ENCODE assay signal across 8 cellular contexts in the genomic region with DNA sequence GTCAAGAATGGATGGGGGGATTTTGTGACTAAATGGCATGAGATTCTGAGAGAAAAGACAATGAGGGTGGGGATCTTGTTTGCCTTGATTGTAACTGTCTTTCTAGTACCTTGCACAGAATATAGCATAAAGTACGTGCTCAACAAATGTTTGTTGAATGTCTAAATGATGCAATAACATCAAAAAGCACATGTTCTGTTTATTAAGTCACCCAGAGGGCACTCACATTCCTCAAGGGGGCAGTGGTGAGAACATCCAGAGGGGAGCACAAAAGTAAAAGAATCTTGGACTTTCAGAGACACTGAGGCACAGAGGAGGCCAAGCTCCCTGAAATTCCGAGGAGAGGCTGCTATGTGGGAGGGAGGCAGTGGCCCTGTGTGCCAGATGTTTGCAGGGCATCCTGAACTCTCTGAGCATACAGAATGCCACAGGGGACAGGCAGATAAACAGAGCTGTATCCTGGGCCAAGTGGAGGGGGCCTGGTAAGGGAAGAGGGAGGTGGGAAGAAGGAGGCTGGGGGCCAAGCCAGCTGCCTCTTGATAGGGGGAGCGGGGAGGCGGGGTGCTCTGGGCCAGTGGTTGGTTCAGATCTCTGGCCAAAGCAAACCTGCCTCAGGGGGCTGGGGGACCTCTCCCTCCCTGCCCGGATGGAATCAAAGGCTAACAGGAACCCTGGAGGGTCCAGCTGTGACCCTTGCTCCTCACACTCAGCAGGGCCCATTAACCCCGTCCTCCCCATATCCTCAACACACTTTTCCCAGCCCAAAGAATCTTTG.
DNase-seq lines count a peak whose midpoint lies in the region; ATAC-seq lines count a peak whose summit lies in the region.

No MANE protein-coding gene starts in this region.

- H3K4me3 Mint-ChIP-seq in stimulated activated naive CD8-positive, alpha-beta T cell treated with anti-CD3 and anti-CD28 coated beads, Interleukin-15, amount 100 ng/mL, for 72 hours, result no peak overlapping the region

- peaks cover 9% of the 10 kb centered on the region for H3K4me1 Mint-ChIP-seq in stimulated activated naive CD8-positive, alpha-beta T cell treated with anti-CD3 and anti-CD28 coated beads, Interleukin-15, amount 100 ng/mL, for 72 hours

- peaks cover 0 to 5% of the 10 kb centered on the region in 2 donors for H3K9me3 Mint-ChIP-seq in stimulated activated naive CD8-positive, alpha-beta T cell treated with anti-CD3 and anti-CD28 coated beads, Interleukin-15, amount 100 ng/mL, for 72 hours

- DNase-seq in NCI-H1417 (lab: John Stamatoyannopoulos, UW) (peak in 2 of 3 experiments; percentile 4 to 12), NCI-H1417 treated with DMSO at 0.1 percent for 48 hours (lab: John Stamatoyannopoulos, UW) (no peak), NCI-H2171 (lab: John Stamatoyannopoulos, UW) (peak; percentile 12), amniotic epithelial cell (ENCODE audit: low read depth) (peak; percentile 60), iPS-NIHi11 (ENCODE audit: low spot score) (peak; percentile 65), HK-2 (ENCODE audit: unreplicated experiment) (no peak)
- peak; percentile 37 to 48 for DNase-seq in stimulated activated naive CD8-positive, alpha-beta T cell treated with anti-CD3 and anti-CD28 coated beads, Interleukin-15, amount 100 ng/mL, for 72 hours

- H3K27ac Mint-ChIP-seq in stimulated activated naive CD8-positive, alpha-beta T cell treated with anti-CD3 and anti-CD28 coated beads, Interleukin-15, amount 100 ng/mL, for 72 hours, result peak overlapping the region; percentile 93 to 95

- no peaks in the 10 kb centered on the region for H3K27me3 Mint-ChIP-seq in stimulated activated naive CD8-positive, alpha-beta T cell treated with anti-CD3 and anti-CD28 coated beads, Interleukin-15, amount 100 ng/mL, for 72 hours

- ATAC-seq in stimulated activated naive CD8-positive, alpha-beta T cell treated with anti-CD3 and anti-CD28 coated beads, Interleukin-15, amount 100 ng/mL, for 72 hours, result peak; percentile 62
- ATAC-seq in GM18868 (IDR thresholded peaks at IDR 0.05; ENCODE audit: unreplicated experiment), result no peak

Comparison
In these comparisons a context has a peak if more than half of its experiments do, and no peak if none do; other contexts are left out.
1. DNase-seq: peak in NCI-H1417 (2 of 3), NCI-H2171 (single experiment), amniotic epithelial cell (single experiment), iPS-NIHi11 (single experiment) and stimulated activated naive CD8-positive, alpha-beta T cell treated with anti-CD3 and anti-CD28 coated beads, Interleukin-15, amount 100 ng/mL, for 72 hours (2 of 2); none in NCI-H1417 treated with DMSO at 0.1 percent for 48 hours (single experiment) and HK-2 (single experiment).